Comparison of ENCODE assay signal across 8 cellular contexts in the genomic region with DNA sequence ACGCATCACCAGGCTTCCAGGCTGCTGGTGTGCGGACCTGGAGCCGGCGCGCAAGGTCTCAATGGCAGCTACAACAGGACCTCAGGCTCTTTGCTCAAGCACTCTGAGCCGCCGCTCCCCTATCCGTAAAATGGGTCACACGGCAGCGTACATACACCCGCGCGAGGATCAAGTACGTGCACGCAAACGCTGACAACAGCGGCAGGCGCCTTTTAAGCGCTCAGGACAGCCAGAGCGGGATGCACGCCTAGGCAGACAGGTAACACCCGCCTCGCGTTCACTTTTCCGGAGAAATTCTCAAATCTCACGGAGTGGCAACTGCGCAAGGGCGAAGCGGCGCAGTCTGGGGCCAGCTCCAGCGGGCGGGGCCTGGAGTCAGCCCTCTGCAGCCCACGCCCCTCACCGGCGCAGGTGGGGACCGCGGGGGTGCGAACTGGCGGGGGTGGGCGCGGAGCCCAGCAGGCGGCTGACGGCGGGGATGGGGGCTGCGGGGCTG. TPM values are rescaled to one million over a fixed set of nuclear protein-coding genes. Genes with fewer than 3 reads are reported as not detected.
DNase-seq lines count a peak whose midpoint lies in the region; ATAC-seq lines count a peak whose summit lies in the region.

No MANE protein-coding gene starts in this region.

- peak overlapping the region; percentile 87 for H3K4me3 ChIP-seq in endocrine pancreas (ENCODE audit: control insufficient read depth, insufficient read depth, low read length)
- peak overlapping the region; percentile 87 for H3K4me3 ChIP-seq in mucosa of stomach (ENCODE audit: low read length)

- DNase-seq in Right ventricle myocardium inferior (ENCODE audit: missing footprints) (peak; percentile 81), cardiac septum (ENCODE audit: low spot score) (no peak), NCI-H526 (lab: John Stamatoyannopoulos, UW) (peak; percentile 45 to 67)
- DNase-seq in activated CD8-positive, alpha-beta memory T cell treated with anti-CD3 and anti-CD28 coated beads for 4 hours (ENCODE audit: low read depth in 2 of 2): peak; percentile 40 to 61
- peak; percentile 38 to 56 for DNase-seq in stimulated activated CD8-positive, alpha-beta memory T cell treated with anti-CD3 and anti-CD28 coated beads, Interleukin-4, amount 100 ng/mL, for 1 hour (ENCODE audit: low read depth in 2 of 2, low spot score in 1 of 2)

- H3K36me3 ChIP-seq in endocrine pancreas (ENCODE audit: control insufficient read depth, insufficient read depth, low read length): no peaks in the 10 kb centered on the region
- no peaks in the 10 kb centered on the region for H3K36me3 ChIP-seq in mucosa of stomach (ENCODE audit: control insufficient read depth, insufficient read depth, low read length)

- peak overlapping the region; percentile 62 for H3K9ac ChIP-seq in endocrine pancreas (ENCODE audit: control insufficient read depth, insufficient read depth, low read length)
- H3K9ac ChIP-seq in mucosa of stomach (ENCODE audit: low read length): peak overlapping the region; percentile 84

- H3K4me1 ChIP-seq in endocrine pancreas (ENCODE audit: control insufficient read depth, insufficient read depth, low read length) (no peaks in the 10 kb centered on the region), mucosa of stomach (ENCODE audit: control insufficient read depth, insufficient read depth, low read length) (peaks cover 16% of the 10 kb centered on the region)

- intact Hi-C loops in Right ventricle myocardium inferior (cut with DNase I): no loop called here
- intact Hi-C loops in cardiac septum (cut with DNase I): no loop called here

- H3K27me3 ChIP-seq in endocrine pancreas (ENCODE audit: control insufficient read depth, insufficient read depth, low read length) (no peaks in the 10 kb centered on the region), mucosa of stomach (ENCODE audit: control insufficient read depth, insufficient read depth, low read length) (no peaks in the 10 kb centered on the region)

- no peaks in the 10 kb centered on the region for H3K9me3 ChIP-seq in endocrine pancreas (ENCODE audit: control insufficient read depth, low read length)
- H3K9me3 ChIP-seq in mucosa of stomach (ENCODE audit: control insufficient read depth, low read length): no peaks in the 10 kb centered on the region

- peak; percentile 86 for ATAC-seq in Right ventricle myocardium inferior
- peak; percentile 84 for ATAC-seq in HG03045 (IDR thresholded peaks at IDR 0.05; ENCODE audit: unreplicated experiment)

RNA-seq across cellular contexts. Expression of a gene that starts 0.5 kb away (rescaled TPM):
- total RNA-seq in Right ventricle myocardium inferior (13.3 TPM), cardiac septum (16.2 TPM)

RNA-seq across cellular contexts. Expression of a gene that starts 35.5 kb away (rescaled TPM):
- total RNA-seq in Right ventricle myocardium inferior (not detected), cardiac septum (0.86 TPM)
